In the genomic region with DNA sequence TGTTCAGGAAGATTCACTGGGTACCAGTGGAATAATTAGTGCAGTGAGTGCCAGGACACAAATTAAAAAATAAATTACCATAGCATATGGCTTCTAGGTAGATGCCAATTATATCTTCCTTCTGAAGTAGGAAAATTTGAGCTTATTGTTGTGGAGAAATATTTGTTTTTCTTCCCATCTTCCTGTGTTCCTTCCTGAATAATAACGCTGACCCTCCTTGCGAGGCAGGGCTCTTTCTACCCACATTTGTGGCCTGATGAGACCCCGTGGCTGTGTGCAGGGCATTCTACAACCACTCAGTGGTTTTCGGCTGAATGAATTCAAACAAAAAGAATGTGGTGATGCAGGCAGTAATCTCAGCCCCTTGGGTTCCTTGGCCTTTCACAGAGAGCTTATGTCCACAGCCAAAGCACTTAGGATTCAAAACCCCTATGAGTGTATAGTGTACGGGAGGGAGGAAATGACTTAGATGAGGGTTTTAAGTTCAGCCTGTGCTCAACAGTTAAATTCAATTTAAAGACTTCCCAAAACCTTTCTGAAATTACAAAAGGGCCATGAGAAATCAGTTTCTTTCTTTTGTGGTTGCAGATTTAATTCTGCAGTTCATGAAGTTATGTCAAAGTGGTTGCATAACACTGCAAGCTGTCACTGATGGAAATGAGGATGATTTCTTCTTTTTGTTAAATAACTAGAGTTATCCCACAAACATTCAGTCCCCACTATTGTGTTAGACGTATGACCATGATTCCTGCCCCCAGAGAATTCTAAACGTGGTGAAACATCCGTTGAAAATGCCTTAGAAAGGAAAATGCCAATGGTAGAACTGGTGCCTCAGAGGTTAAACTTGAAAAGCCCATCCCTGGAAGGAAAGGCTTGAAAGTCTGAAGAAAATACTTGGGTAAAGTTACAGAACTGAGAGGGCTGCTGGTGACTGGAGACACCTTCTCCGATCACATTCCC, we compare ENCODE assay signal across 15 cellular contexts.
DNase-seq lines count a peak whose midpoint lies in the region; TF ChIP-seq lines count a peak whose summit lies in the region.
"Had no signal": no experiment of that assay in that cellular context is flagged by ENCODE, and none has a peak within 500 bp of the region (broad histone marks: within the 10 kb centered on the region; RNA-seq: fewer than 3 reads in every experiment).

No MANE protein-coding gene starts in this region.

- no peak overlapping the region for H3K4me3 ChIP-seq in fibroblast of pulmonary artery (replicated peaks; ENCODE audit: low read depth, low read length)
- H3K4me3 ChIP-seq: right lobe of liver had no signal

- DNase-seq in DMS 273 (lab: John Stamatoyannopoulos, UW; ENCODE audit: unreplicated experiment) (peak; percentile 29), DMS 273 treated with DMSO at 0.1 percent for 48 hours (lab: John Stamatoyannopoulos, UW) (no peak), RPMI7951 (ENCODE audit: low read depth) (peak; percentile 45), fibroblast of pulmonary artery (ENCODE audit: low read depth) (peak; percentile 4), smooth muscle cell of the brain vasculature (ENCODE audit: low read depth, low spot score) (peak; percentile 57), DMS114 treated with DMSO at 0.1 percent for 48 hours (lab: John Stamatoyannopoulos, UW; ENCODE audit: unreplicated experiment) (no peak)
- no peak for DNase-seq in stimulated activated CD4-positive, alpha-beta T cell treated with anti-CD3 and anti-CD28 coated beads, Interleukin-12 subunit alpha, Interleukin-12 subunit beta, amount 100 ng/mL, for 4 hours
- no peak for DNase-seq in activated CD4-positive, CD25-positive, alpha-beta regulatory T cell (lab: John Stamatoyannopoulos, UW)
- DNase-seq: activated CD4-positive, alpha-beta T cell treated with anti-CD3 and anti-CD28 coated beads, Interleukin-2, amount 50 U/mL, for 4 hours; COR-L47; left cardiac atrium; MM.1S; naive B cell; NCI-H526; right lobe of liver had no signal

- TF ChIP-seq CTCF in fibroblast of pulmonary artery (IDR thresholded peaks at IDR 0.05; ENCODE audit: low read length, missing control alignments): no peak

Comparison
In these comparisons a context has a peak if more than half of its experiments do, and no peak if none do; other contexts are left out.
1. DNase-seq: peak in DMS 273 (single experiment), RPMI7951 (single experiment), fibroblast of pulmonary artery (single experiment) and smooth muscle cell of the brain vasculature (single experiment); none in DMS 273 treated with DMSO at 0.1 percent for 48 hours (single experiment), stimulated activated CD4-positive, alpha-beta T cell treated with anti-CD3 and anti-CD28 coated beads, Interleukin-12 subunit alpha, Interleukin-12 subunit beta, amount 100 ng/mL, for 4 hours (single experiment), DMS114 treated with DMSO at 0.1 percent for 48 hours (single experiment) and activated CD4-positive, CD25-positive, alpha-beta regulatory T cell (0 of 4).